20 cellular contexts compared by ENCODE assay signal in genomic region chr6:28371280-28371679, GRCh38.
"Had no signal": no experiment of that assay in that cellular context is flagged by ENCODE, and none has a peak within 500 bp of the region (broad histone marks: within the 10 kb centered on the region; RNA-seq: fewer than 3 reads in every experiment).

No MANE protein-coding gene starts in this region.

- DNase-seq: effector CD4-positive, alpha-beta T cell; immature natural killer cell; left lung; lower lobe of right lung; mesendoderm; occipital lobe; pancreas; right cardiac atrium; stimulated activated CD4-positive, alpha-beta T cell treated with anti-CD3 and anti-CD28 coated beads, Interleukin-2, amount 100 ng/mL, for 48 hours; stimulated activated CD8-positive, alpha-beta memory T cell treated with anti-CD3 and anti-CD28 coated beads, Interleukin-4, amount 100 ng/mL, for 48 hours; tibial artery; upper lobe of left lung had no signal

- H3K27me3 Mint-ChIP-seq: naive B cell; progenitor cell of endocrine pancreas; stimulated activated naive CD8-positive, alpha-beta T cell treated with anti-CD3 and anti-CD28 coated beads, Interleukin-15, Interleukin-2, amounts not matched to agents 100 ng/mL and 50 ng/mL, for 24 hours had no signal

- H3K4me3 ChIP-seq: coronary artery, left lung, lower lobe of right lung, pancreas, smooth muscle cell, tibial artery, upper lobe of left lung, vagina had no signal

- H3K9me3 ChIP-seq: left lung, lower lobe of right lung, pancreas, tibial artery, upper lobe of left lung, vagina had no signal

- H3K27ac Mint-ChIP-seq: immature natural killer cell; nephron; stimulated activated effector memory CD8-positive, alpha-beta T cell treated with anti-CD3 and anti-CD28 coated beads, Interleukin-12 subunit alpha, Interleukin-12 subunit beta, amount 100 ng/mL, for 72 hours; stimulated activated naive CD8-positive, alpha-beta T cell treated with anti-CD3 and anti-CD28 coated beads, Interleukin-15, Interleukin-2, amounts not matched to agents 100 ng/mL and 50 ng/mL, for 24 hours had no signal

- H3K4me2 ChIP-seq: smooth muscle cell had no signal

- H3K36me3 ChIP-seq: left lung had no signal

- H3K9me3 Mint-ChIP-seq: immature natural killer cell; naive B cell; nephron; stimulated activated effector memory CD8-positive, alpha-beta T cell treated with anti-CD3 and anti-CD28 coated beads, Interleukin-12 subunit alpha, Interleukin-12 subunit beta, amount 100 ng/mL, for 72 hours; stimulated activated naive CD8-positive, alpha-beta T cell treated with anti-CD3 and anti-CD28 coated beads, Interleukin-15, Interleukin-2, amounts not matched to agents 100 ng/mL and 50 ng/mL, for 24 hours had no signal

- ATAC-seq: left lung; lower lobe of right lung; pancreas; right cardiac atrium; stimulated activated effector memory CD8-positive, alpha-beta T cell treated with anti-CD3 and anti-CD28 coated beads, Interleukin-12 subunit alpha, Interleukin-12 subunit beta, amount 100 ng/mL, for 72 hours had no signal

- H3K27me3 ChIP-seq: left lung, pancreas, tibial artery, upper lobe of left lung, vagina had no signal

- H3K27ac ChIP-seq: coronary artery, left lung, lower lobe of right lung, pancreas, tibial artery, upper lobe of left lung, vagina had no signal

- H3K4me3 Mint-ChIP-seq: immature natural killer cell; nephron; stimulated activated effector memory CD8-positive, alpha-beta T cell treated with anti-CD3 and anti-CD28 coated beads, Interleukin-12 subunit alpha, Interleukin-12 subunit beta, amount 100 ng/mL, for 72 hours; stimulated activated naive CD8-positive, alpha-beta T cell treated with anti-CD3 and anti-CD28 coated beads, Interleukin-15, Interleukin-2, amounts not matched to agents 100 ng/mL and 50 ng/mL, for 24 hours had no signal

- H3K4me1 ChIP-seq: left lung, lower lobe of right lung, pancreas, tibial artery, upper lobe of left lung, vagina had no signal

- H3K4me1 Mint-ChIP-seq: immature natural killer cell; nephron; stimulated activated effector memory CD8-positive, alpha-beta T cell treated with anti-CD3 and anti-CD28 coated beads, Interleukin-12 subunit alpha, Interleukin-12 subunit beta, amount 100 ng/mL, for 72 hours had no signal
